11 cellular contexts compared by ENCODE assay signal in the genomic region with DNA sequence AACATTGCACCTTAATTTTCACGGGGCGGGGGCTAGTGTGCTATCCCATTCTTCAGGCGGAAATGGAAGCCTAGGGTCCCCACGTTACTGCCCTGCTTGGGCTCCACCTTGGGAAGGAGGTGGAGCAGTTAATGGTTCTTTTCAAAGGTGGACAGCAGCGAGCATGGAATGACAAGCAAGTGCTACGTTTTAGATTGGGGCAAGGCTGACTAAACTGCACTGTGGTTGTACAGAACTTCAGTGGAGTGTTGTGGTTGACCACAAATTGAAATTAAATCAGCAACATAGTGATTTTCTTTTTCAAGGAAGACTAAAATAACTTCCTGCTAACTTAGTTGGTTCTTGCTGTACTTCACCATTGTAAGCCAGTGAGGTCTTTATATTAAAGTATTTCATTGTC. TPM values are rescaled to one million over a fixed set of nuclear protein-coding genes. Genes with fewer than 3 reads are reported as not detected.
DNase-seq lines count a peak whose midpoint lies in the region; ATAC-seq and TF ChIP-seq lines count a peak whose summit lies in the region.
"Had no signal": no experiment of that assay in that cellular context is flagged by ENCODE, and none has a peak within 500 bp of the region (broad histone marks: within the 10 kb centered on the region; RNA-seq: fewer than 3 reads in every experiment).

No MANE protein-coding gene starts in this region.

- H2BK120ac ChIP-seq in IMR-90 (ENCODE audit: low read depth, low read length), result no peak overlapping the region

- no peak overlapping the region for H3K4me3 Mint-ChIP-seq in activated CD8-positive, alpha-beta T cell treated with anti-CD3 and anti-CD28 coated beads for 36 hours
- H3K4me3 Mint-ChIP-seq in nephron progenitor cell, result no peak overlapping the region

- H3K27me3 Mint-ChIP-seq in activated CD8-positive, alpha-beta T cell treated with anti-CD3 and anti-CD28 coated beads for 36 hours, result peaks cover 1% of the 10 kb centered on the region
- H3K27me3 Mint-ChIP-seq in nephron progenitor cell (ENCODE audit: low read depth, poor library complexity), result no peaks in the 10 kb centered on the region

- POLR2A ChIA-PET in IMR-90 (lab: Charles Lee; ENCODE audit: unreplicated experiment), result no interaction called here
- POLR2A ChIA-PET in activated CD8-positive, alpha-beta T cell treated with anti-CD3 and anti-CD28 coated beads for 36 hours (lab: Charles Lee), result interaction anchor here (1.8 to 2.0 kb wide), 2 partner anchors 13 to 18 kb away, joined by 6 to 9 read pairs; no protein-coding TSS in a partner anchor

- no peak overlapping the region for H3K27ac Mint-ChIP-seq in activated CD8-positive, alpha-beta T cell treated with anti-CD3 and anti-CD28 coated beads for 36 hours
- H3K27ac Mint-ChIP-seq in nephron progenitor cell, result no peak overlapping the region

- in situ Hi-C loops in IMR-90 (cut with MboI; ENCODE audit: low sequenced_read_pairs), result no loop called here

- whole genome bisulfite sequencing in IMR-90 (ENCODE audit: extremely low coverage in 2 of 2, insufficient read length in 1 of 2), 2 experiments, result 70% methylated on average over 2 of the region's 6 CpGs; no CpG with 5 or more reads in 1 of the 2 experiments

- no peak overlapping the region for H3K56ac ChIP-seq in IMR-90 (ENCODE audit: extremely low read depth, insufficient read depth, low read length)

- intact Hi-C loops in IMR-90 (cut with micrococcal nuclease), result no loop called here
- intact Hi-C loops in activated CD8-positive, alpha-beta T cell treated with anti-CD3 and anti-CD28 coated beads for 36 hours (cut with micrococcal nuclease), result no loop called here

- no peak overlapping the region for H3K23ac ChIP-seq in IMR-90 (ENCODE audit: low read depth, low read length)

- H3K14ac ChIP-seq in IMR-90 (replicated peaks; ENCODE audit: low read depth, low read length), result peak overlapping the region; percentile 41; the same call in 1 of the 2 replicates

- no peak overlapping the region for H2AK5ac ChIP-seq in IMR-90 (ENCODE audit: low read depth, low read length)

- H2AK9ac ChIP-seq in IMR-90 (replicated peaks; ENCODE audit: low read depth, low read length, poor library complexity), result no peak overlapping the region

- no peak overlapping the region for H3K27ac ChIP-seq in BLaER1 treated with 17β-estradiol and CSF1 and Interleukin-3, amounts not matched to agents 10 nM and 100 nM
- H3K27ac ChIP-seq in IMR-90 (ENCODE audit: insufficient read depth, low read length), result no peak overlapping the region

- CTCF ChIA-PET in IMR-90 (lab: Yijun Ruan, JAX), result no interaction called here
- CTCF ChIA-PET in activated CD8-positive, alpha-beta T cell treated with anti-CD3 and anti-CD28 coated beads for 36 hours (lab: Charles Lee), result interaction anchor here (0.6 to 9.1 kb wide), 4 partner anchors 19 to 114 kb away, joined by 3 to 96 read pairs (median 4); no protein-coding TSS in a partner anchor

- no TSS peak for BruUV-seq in IMR-90 (replicated peaks; lab: Mats Ljungman, UMichigan)

- 0 out of 2 replicates have a peak, but pooled peaks cover 3% of the 10 kb centered on the region for H3K9me1 ChIP-seq in IMR-90 (ENCODE audit: insufficient read depth, low read length)

- peaks cover 0 to 17% (median 6%) of the 10 kb centered on the region in 11 experiments; a peak in 13 of 22 replicates for H3K9me3 ChIP-seq in BLaER1 treated with 17β-estradiol and CSF1 and Interleukin-3, amounts not matched to agents 10 nM and 100 nM (replicated peaks in 1 of 11)
- peaks cover 3% of the 10 kb centered on the region for H3K9me3 ChIP-seq in IMR-90 (ENCODE audit: control insufficient read depth, insufficient read depth, low read length)
- H3K9me3 ChIP-seq: MG63 had no signal

- dilution Hi-C loops in IMR-90 (cut with HindIII; ENCODE audit: low sequenced_read_pairs, unreplicated experiment), result no loop called here

- no peak overlapping the region for H2BK5ac ChIP-seq in IMR-90 (ENCODE audit: low read depth, low read length, poor library complexity, severe bottlenecking)

- no peak overlapping the region for H2BK15ac ChIP-seq in IMR-90 (ENCODE audit: low read depth, low read length)

- H3K4me3 ChIP-seq in BLaER1 treated with 17β-estradiol and CSF1 and Interleukin-3, amounts not matched to agents 10 nM and 100 nM, result no peak overlapping the region
- H3K4me3 ChIP-seq in IMR-90 (ENCODE audit: insufficient read depth, low read depth, low read length), result no peak overlapping the region
- H3K4me3 ChIP-seq: MG63 had no signal

- H3K9me3 Mint-ChIP-seq in activated CD8-positive, alpha-beta T cell treated with anti-CD3 and anti-CD28 coated beads for 36 hours, result no peaks in the 10 kb centered on the region
- peaks cover 10% of the 10 kb centered on the region for H3K9me3 Mint-ChIP-seq in nephron progenitor cell

- no peaks in the 10 kb centered on the region for H3K36me3 Mint-ChIP-seq in activated CD8-positive, alpha-beta T cell treated with anti-CD3 and anti-CD28 coated beads for 36 hours (ENCODE audit: low read depth)
- H3K36me3 Mint-ChIP-seq in nephron progenitor cell (ENCODE audit: low read depth), result peaks cover 5% of the 10 kb centered on the region

- H4K91ac ChIP-seq in IMR-90 (ENCODE audit: insufficient read depth, low read depth, low read length), result no peak overlapping the region

- H4K5ac ChIP-seq in IMR-90 (ENCODE audit: low read depth, low read length), result no peak overlapping the region

- ATAC-seq in IMR-90 (ENCODE audit: low read depth) (no peak), GM21529 (IDR thresholded peaks at IDR 0.05; ENCODE audit: unreplicated experiment) (no peak)
- ATAC-seq in activated CD8-positive, alpha-beta T cell treated with anti-CD3 and anti-CD28 coated beads for 36 hours, result peak; percentile 59
- ATAC-seq: HCT116 had no signal

- H3K36me3 ChIP-seq in BLaER1 treated with 17β-estradiol and CSF1 and Interleukin-3, amounts not matched to agents 10 nM and 100 nM, result no peaks in the 10 kb centered on the region
- H3K36me3 ChIP-seq in IMR-90 (ENCODE audit: control insufficient read depth, insufficient read depth, low read length), result no peaks in the 10 kb centered on the region
- H3K36me3 ChIP-seq: MG63 had no signal

- peaks cover 9 to 17% (median 11%) of the 10 kb centered on the region in 10 experiments; a peak in 18 of 20 replicates for H3K4me1 ChIP-seq in BLaER1 treated with 17β-estradiol and CSF1 and Interleukin-3, amounts not matched to agents 10 nM and 100 nM
- H3K4me1 ChIP-seq in IMR-90 (ENCODE audit: control insufficient read depth, insufficient read depth, low read length), result no peaks in the 10 kb centered on the region

- no peak overlapping the region for H3K18ac ChIP-seq in IMR-90 (ENCODE audit: low read depth, low read length)

- no peak for TF ChIP-seq RAD21 in IMR-90 (IDR thresholded peaks at IDR 0.05; ENCODE audit: low read length)

- H3K79me1 ChIP-seq in IMR-90 (ENCODE audit: low read depth in 1 of 2, low read length in 2 of 2), result no peaks in the 10 kb centered on the region

- peaks cover 26% of the 10 kb centered on the region for H3K4me1 Mint-ChIP-seq in activated CD8-positive, alpha-beta T cell treated with anti-CD3 and anti-CD28 coated beads for 36 hours (ENCODE audit: low read depth)
- peaks cover 13% of the 10 kb centered on the region for H3K4me1 Mint-ChIP-seq in nephron progenitor cell

- no peak overlapping the region for H4K8ac ChIP-seq in IMR-90 (ENCODE audit: low read depth in 2 of 2, low read length in 2 of 2)

- TF ChIP-seq CTCF in IMR-90 (conservative IDR thresholded peaks at IDR 0.05; ENCODE audit: low read depth, low read length), result no peak
- no peak for TF ChIP-seq CTCF in activated CD8-positive, alpha-beta T cell treated with anti-CD3 and anti-CD28 coated beads for 36 hours (IDR thresholded peaks at IDR 0.05)
- TF ChIP-seq CTCF in nephron progenitor cell (IDR thresholded peaks at IDR 0.05), result no peak

- peaks cover 0 to 91% (median 0%) of the 10 kb centered on the region in 11 experiments; a peak in 10 of 22 replicates for H3K27me3 ChIP-seq in BLaER1 treated with 17β-estradiol and CSF1 and Interleukin-3, amounts not matched to agents 10 nM and 100 nM
- peaks cover 5% of the 10 kb centered on the region for H3K27me3 ChIP-seq in IMR-90 (ENCODE audit: control insufficient read depth, insufficient read depth, low read length)
- H3K27me3 ChIP-seq: MG63 had no signal

- TF ChIP-seq POLR2A in IMR-90 (IDR thresholded peaks at IDR 0.05; ENCODE audit: low read depth, low read length), result no peak

- H3K9ac ChIP-seq in BLaER1 treated with 17β-estradiol and CSF1 and Interleukin-3, amounts not matched to agents 10 nM and 100 nM, result no peak overlapping the region
- no peak overlapping the region for H3K9ac ChIP-seq in IMR-90 (ENCODE audit: low read depth, low read length)

- H2AFZ ChIP-seq in IMR-90 (replicated peaks; ENCODE audit: low read length, poor library complexity), result no peak overlapping the region

- peaks cover 0 to 41% (median 0%) of the 10 kb centered on the region in 11 experiments; a peak in 5 of 22 replicates for H4K20me1 ChIP-seq in BLaER1 treated with 17β-estradiol and CSF1 and Interleukin-3, amounts not matched to agents 10 nM and 100 nM
- no peaks in the 10 kb centered on the region for H4K20me1 ChIP-seq in IMR-90 (ENCODE audit: insufficient read depth, low read length)

- H2BK20ac ChIP-seq in IMR-90 (ENCODE audit: low read depth, low read length), result no peak overlapping the region

- DNase-seq in IMR-90 (peak; percentile 53), iris pigment epithelial cell (ENCODE audit: low read depth) (peak; percentile 61), nephron progenitor cell (no peak), NCI-H187 treated with DMSO at 0.1 percent for 48 hours (lab: John Stamatoyannopoulos, UW) (no peak)
- DNase-seq in activated CD8-positive, alpha-beta T cell treated with anti-CD3 and anti-CD28 coated beads for 36 hours, result peak; percentile 28
- no peak for DNase-seq in effector CD4-positive, alpha-beta T cell
- DNase-seq: cortex of kidney, MG63 had no signal

- no peak overlapping the region for H3K4ac ChIP-seq in IMR-90 (ENCODE audit: low read depth, low read length)

- H3K4me2 ChIP-seq in BLaER1 treated with 17β-estradiol and CSF1 and Interleukin-3, amounts not matched to agents 10 nM and 100 nM, result peak overlapping the region; percentile 8 to 67 (median 51); a peak in 20 of 22 replicates
- no peak overlapping the region for H3K4me2 ChIP-seq in IMR-90 (ENCODE audit: low read depth, low read length)

TF ChIP-seq in IMR-90, 13 proteins besides CTCF, POLR2A, EP300 and RAD21 (continues in another document):
- TF ChIP-seq FOS (IDR thresholded peaks at IDR 0.05; ENCODE audit: low read depth, low read length), result no peak
- TF ChIP-seq RFX5 (IDR thresholded peaks at IDR 0.05; ENCODE audit: low read depth, low read length), result no peak
- no peak for TF ChIP-seq BHLHE40 (IDR thresholded peaks at IDR 0.05; ENCODE audit: low read depth, low read length)
- TF ChIP-seq NFE2L2 (IDR thresholded peaks at IDR 0.05; ENCODE audit: low read depth, low read length), result no peak
- TF ChIP-seq MAFK (IDR thresholded peaks at IDR 0.05; ENCODE audit: low read depth, low read length), result no peak
- TF ChIP-seq RCOR1 (IDR thresholded peaks at IDR 0.05; ENCODE audit: insufficient replicate concordance, low read length), result no peak

RNA-seq across cellular contexts. Expression of a gene that starts 47.0 kb away (rescaled TPM):
- total RNA-seq in IMR-90 (2012; rRNA removed), result 0.56 and 0.90 TPM in 2 replicates
- polyA plus RNA-seq in IMR-90 (2012; rRNA removed), result 0.75 and 1.2 TPM in 2 replicates
- 0.66 and 1.2 TPM in 2 replicates for polyA plus RNA-seq in IMR-90 (2012; cell fraction: cytosol; rRNA removed)
- polyA plus RNA-seq in IMR-90 (2012; cell fraction: nucleus; rRNA removed; ENCODE audit: low replicate concordance), result 0.76 and 1.5 TPM in 2 replicates
- not detected for total RNA-seq in activated CD8-positive, alpha-beta T cell treated with anti-CD3 and anti-CD28 coated beads for 36 hours

Comparison
In these comparisons a context has a peak if more than half of its experiments do, and no peak if none do; other contexts are left out.
1. DNase-seq: peak in IMR-90 (single experiment), activated CD8-positive, alpha-beta T cell treated with anti-CD3 and anti-CD28 coated beads for 36 hours (single experiment) and iris pigment epithelial cell (single experiment); none in nephron progenitor cell (single experiment), NCI-H187 treated with DMSO at 0.1 percent for 48 hours (single experiment) and effector CD4-positive, alpha-beta T cell (single experiment).